Comparison of ENCODE assay signal across 17 cellular contexts in the genomic region with DNA sequence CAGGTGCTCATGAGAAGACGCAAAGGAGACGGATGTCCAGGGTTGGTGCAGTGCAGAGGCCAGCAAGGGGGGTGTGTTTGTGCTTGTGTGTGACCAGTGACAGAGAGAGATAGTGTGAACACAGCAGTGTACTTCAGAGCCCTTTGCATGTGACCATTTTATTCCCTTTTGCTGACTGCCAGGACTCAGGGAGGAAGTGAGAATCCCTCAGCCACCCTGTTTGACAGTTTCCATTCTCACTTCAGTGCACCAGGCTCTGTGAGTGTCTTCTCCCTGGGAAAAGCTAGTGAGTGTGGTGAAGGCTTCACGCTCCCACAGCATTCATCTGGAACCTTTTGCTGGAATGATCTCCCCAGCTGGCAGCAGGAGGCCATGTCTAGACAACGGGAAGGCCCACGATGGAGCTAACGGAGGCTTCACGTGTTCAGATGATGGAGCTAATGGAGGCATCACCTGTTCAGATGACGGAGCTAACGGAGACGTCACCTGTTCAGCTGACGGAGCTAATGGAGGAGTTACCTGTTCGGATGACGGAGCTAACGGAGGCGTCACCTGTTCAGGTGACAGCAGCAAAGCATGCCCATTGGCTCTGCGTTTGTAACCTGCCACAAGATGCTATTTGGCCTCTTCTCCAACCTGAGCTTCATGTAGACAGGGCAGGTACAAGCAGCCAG.
DNase-seq lines count a peak whose midpoint lies in the region; TF ChIP-seq lines count a peak whose summit lies in the region.
"Had no signal": no experiment of that assay in that cellular context is flagged by ENCODE, and none has a peak within 500 bp of the region (broad histone marks: within the 10 kb centered on the region; RNA-seq: fewer than 3 reads in every experiment).

No MANE protein-coding gene starts in this region.

- DNase-seq in MM.1S (no peak), globus pallidus (ENCODE audit: low spot score) (peak; percentile 48), neural progenitor cell (ENCODE audit: low spot score) (no peak), H9 (no peak), SW480 (ENCODE audit: low spot score) (no peak), PC-9 (no peak), NCI-H1417 (lab: John Stamatoyannopoulos, UW) (no peak)
- DNase-seq: NCI-H1930, NCI-H526, stomach, T-cell had no signal

- H3K27me3 Mint-ChIP-seq in neural progenitor cell (ENCODE audit: insufficient read depth, low read depth) (peaks cover 8% of the 10 kb centered on the region), H9 (ENCODE audit: low read depth) (peaks cover 23% of the 10 kb centered on the region)

- H3K4me2 ChIP-seq in BLaER1 treated with 17β-estradiol and CSF1 and Interleukin-3, amounts not matched to agents 10 nM and 100 nM, result peak overlapping the region; percentile 57 to 97 (median 81)
- peak overlapping the region; percentile 18; the same call in 1 of the 2 replicates for H3K4me2 ChIP-seq in MM.1S (ENCODE audit: low read depth, low read length)
- no peak overlapping the region for H3K4me2 ChIP-seq in neural progenitor cell
- no peak overlapping the region for H3K4me2 ChIP-seq in H9 (ENCODE audit: insufficient read depth, insufficient read length, low read length)
- H3K4me2 ChIP-seq in PC-9, result no peak overlapping the region
- H3K4me2 ChIP-seq: GM23338 had no signal

- H3K36me3 Mint-ChIP-seq in neural progenitor cell, result peaks cover 2% of the 10 kb centered on the region
- no peaks in the 10 kb centered on the region; a peak in 1 of 7 replicates for H3K36me3 Mint-ChIP-seq in H9 (ENCODE audit: insufficient read depth in 1 of 3, low read depth in 3 of 3)
- H3K36me3 Mint-ChIP-seq: T-cell had no signal

- H3K4me1 ChIP-seq in BLaER1 treated with 17β-estradiol and CSF1 and Interleukin-3, amounts not matched to agents 10 nM and 100 nM, result peaks cover 34 to 71% (median 39%) of the 10 kb centered on the region in 10 experiments
- peaks cover 8% of the 10 kb centered on the region for H3K4me1 ChIP-seq in MM.1S (ENCODE audit: low read length)
- no peaks in the 10 kb centered on the region for H3K4me1 ChIP-seq in neural progenitor cell
- no peaks in the 10 kb centered on the region for H3K4me1 ChIP-seq in H9 (ENCODE audit: insufficient read depth, low read length)
- H3K4me1 ChIP-seq in PC-9 (replicated peaks; ENCODE audit: insufficient read depth), result peaks cover 9% of the 10 kb centered on the region; the same call in 1 of the 2 replicates
- H3K4me1 ChIP-seq: prostate gland, vagina had no signal

- BruUV-seq in PC-9 (replicated peaks; lab: Mats Ljungman, UMichigan), result no TSS peak

- H3K9me3 ChIP-seq in BLaER1 treated with 17β-estradiol and CSF1 and Interleukin-3, amounts not matched to agents 10 nM and 100 nM (replicated peaks in 1 of 11), result no peaks in the 10 kb centered on the region
- no peaks in the 10 kb centered on the region for H3K9me3 ChIP-seq in MM.1S (replicated peaks; ENCODE audit: insufficient read depth, low read length)
- no peaks in the 10 kb centered on the region for H3K9me3 ChIP-seq in neural progenitor cell (ENCODE audit: low read depth)
- H3K9me3 ChIP-seq in H9 (ENCODE audit: control insufficient read depth, low read depth, low read length), result no peaks in the 10 kb centered on the region
- no peaks in the 10 kb centered on the region for H3K9me3 ChIP-seq in PC-9 (ENCODE audit: insufficient read depth, low read depth)
- H3K9me3 ChIP-seq: prostate gland, stomach, vagina had no signal

- H2AFZ ChIP-seq in MM.1S (ENCODE audit: low read length) (no peak overlapping the region), neural progenitor cell (replicated peaks) (no peak overlapping the region), H9 (ENCODE audit: low read length) (no peak overlapping the region), PC-9 (no peak overlapping the region)
- H2AFZ ChIP-seq: GM23338 had no signal

- H3K4me3 Mint-ChIP-seq in neural progenitor cell (peak overlapping the region; percentile 18), H9 (no peak overlapping the region)
- H3K4me3 Mint-ChIP-seq: activated T-helper 1 cell treated with anti-CD3 and anti-CD28 coated beads, Interleukin-12 subunit alpha, Interleukin-12 subunit beta, Interleukin-2, Interleukin-4 antibody, amounts not matched to agents 30 ng/mL and 10 ng/mL and 1 ng/mL, durations not matched to agents 14 hours and 24 hours and 36 hours; GM23338; T-cell had no signal

- TF ChIP-seq CTCF in MM.1S (IDR thresholded peaks at IDR 0.05; ENCODE audit: low read length), result no peak
- no peak for TF ChIP-seq CTCF in neural progenitor cell (IDR thresholded peaks at IDR 0.05)
- TF ChIP-seq CTCF in H9 (conservative IDR thresholded peaks at IDR 0.05), result no peak
- TF ChIP-seq CTCF in PC-9 (conservative IDR thresholded peaks at IDR 0.05), result no peak

- H3K9me2 ChIP-seq in MM.1S (replicated peaks; ENCODE audit: insufficient read depth, low read length) (no peaks in the 10 kb centered on the region), PC-9 (ENCODE audit: insufficient read depth) (no peaks in the 10 kb centered on the region)

- no peak overlapping the region; the same call in 1 of the 2 replicates for H3K14ac ChIP-seq in H9 (ENCODE audit: insufficient read depth, low read length)

- peaks cover 5% of the 10 kb centered on the region for H3K4me1 Mint-ChIP-seq in neural progenitor cell
- no peaks in the 10 kb centered on the region for H3K4me1 Mint-ChIP-seq in H9
- H3K4me1 Mint-ChIP-seq: GM23338 had no signal

- no peak overlapping the region for H3K4ac ChIP-seq in H9 (ENCODE audit: low read depth, low read length)

- H4K8ac ChIP-seq in H9 (replicated peaks; ENCODE audit: insufficient read length, low read depth, low read length), result no peak overlapping the region

- peak overlapping the region in 10 of 11 experiments; percentile 5 to 70 (median 54); a peak in 14 of 22 replicates for H3K27ac ChIP-seq in BLaER1 treated with 17β-estradiol and CSF1 and Interleukin-3, amounts not matched to agents 10 nM and 100 nM
- peak overlapping the region; percentile 31; the same call in 1 of the 2 replicates for H3K27ac ChIP-seq in MM.1S (ENCODE audit: low read length)
- no peak overlapping the region for H3K27ac ChIP-seq in neural progenitor cell
- no peak overlapping the region for H3K27ac ChIP-seq in H9 (ENCODE audit: insufficient read length, low read depth, low read length)
- no peak overlapping the region for H3K27ac ChIP-seq in PC-9
- H3K27ac ChIP-seq: prostate gland, stomach, vagina, VCaP had no signal

- no peaks in the 10 kb centered on the region for H3K79me1 ChIP-seq in H9 (ENCODE audit: insufficient read depth, low read depth, low read length, poor library complexity, severe bottlenecking)

- intact Hi-C loops in PC-9 (cut with micrococcal nuclease; ENCODE audit: unreplicated experiment), result no loop called here

- peaks cover 0 to 7% (median 0%) of the 10 kb centered on the region in 11 experiments; a peak in 2 of 22 replicates for H3K27me3 ChIP-seq in BLaER1 treated with 17β-estradiol and CSF1 and Interleukin-3, amounts not matched to agents 10 nM and 100 nM
- H3K27me3 ChIP-seq in MM.1S (replicated peaks; ENCODE audit: insufficient read depth, low read length) (peaks cover 61% of the 10 kb centered on the region), neural progenitor cell (no peaks in the 10 kb centered on the region), H9 (ENCODE audit: insufficient read depth, low read length) (no peaks in the 10 kb centered on the region), PC-9 (ENCODE audit: insufficient read depth, low read depth) (no peaks in the 10 kb centered on the region)
- H3K27me3 ChIP-seq: stomach, vagina had no signal

- 0 out of 20 replicates have a peak overlapping the region, but pooled peaks of 1 of the 10 experiments have one; percentile 29 for H3K4me3 ChIP-seq in BLaER1 treated with 17β-estradiol and CSF1 and Interleukin-3, amounts not matched to agents 10 nM and 100 nM
- H3K4me3 ChIP-seq in MM.1S (ENCODE audit: low read length) (no peak overlapping the region), neural progenitor cell (no peak overlapping the region), PC-9 (no peak overlapping the region)
- H3K4me3 ChIP-seq: GM23338, prostate gland, stomach, vagina had no signal

- no peaks in the 10 kb centered on the region for H3K23me2 ChIP-seq in H9 (ENCODE audit: insufficient read length, low read depth, low read length, poor library complexity, severe bottlenecking)

- H3K79me2 ChIP-seq in MM.1S (ENCODE audit: low read length) (no peaks in the 10 kb centered on the region), neural progenitor cell (ENCODE audit: low read depth) (no peaks in the 10 kb centered on the region), H9 (ENCODE audit: insufficient read depth, low read length) (no peaks in the 10 kb centered on the region), PC-9 (ENCODE audit: low read depth) (no peaks in the 10 kb centered on the region)

- H3K9me3 Mint-ChIP-seq in neural progenitor cell (peaks cover 1% of the 10 kb centered on the region), H9 (no peaks in the 10 kb centered on the region; a peak in 2 of 5 replicates)
- H3K9me3 Mint-ChIP-seq: activated T-helper 1 cell treated with anti-CD3 and anti-CD28 coated beads, Interleukin-12 subunit alpha, Interleukin-12 subunit beta, Interleukin-2, Interleukin-4 antibody, amounts not matched to agents 30 ng/mL and 10 ng/mL and 1 ng/mL, durations not matched to agents 14 hours and 24 hours and 36 hours; GM23338; T-cell had no signal

- H2AK5ac ChIP-seq in H9 (ENCODE audit: insufficient read length, low read length), result no peak overlapping the region

- no CpG with 5 or more reads among the region's 16 CpGs for WGBS in H9 (ENCODE audit: extremely low coverage, insufficient read length, low lambda C conversion rate)

- no peak overlapping the region for H2BK15ac ChIP-seq in H9 (ENCODE audit: low read depth, low read length)

- H2BK12ac ChIP-seq in H9 (ENCODE audit: insufficient read length, low read depth, low read length), result no peak overlapping the region

- no peak overlapping the region for H3K18ac ChIP-seq in H9 (ENCODE audit: insufficient read length, low read depth, low read length)

- no peak overlapping the region for H2BK20ac ChIP-seq in H9 (ENCODE audit: low read depth, low read length, poor library complexity, severe bottlenecking)

- H3K27ac Mint-ChIP-seq in neural progenitor cell, result no peak overlapping the region
- peak overlapping the region in 1 of 3 experiments; percentile 66; a peak in 1 of 7 replicates for H3K27ac Mint-ChIP-seq in H9
- H3K27ac Mint-ChIP-seq: activated T-helper 1 cell treated with anti-CD3 and anti-CD28 coated beads, Interleukin-12 subunit alpha, Interleukin-12 subunit beta, Interleukin-2, Interleukin-4 antibody, amounts not matched to agents 30 ng/mL and 10 ng/mL and 1 ng/mL, durations not matched to agents 14 hours and 24 hours and 36 hours; GM23338; T-cell had no signal

- CTCF ChIA-PET in PC-9 (lab: Charles Lee), result no interaction called here

- H4K5ac ChIP-seq in H9 (ENCODE audit: insufficient read length, low read depth, low read length), result no peak overlapping the region

- POLR2A ChIA-PET in PC-9 (lab: Charles Lee; ENCODE audit: unreplicated experiment), result interaction anchor here (0.7 kb wide), 1 partner anchor 9 kb away, joined by 3 read pairs; no protein-coding TSS in a partner anchor

- H3F3A ChIP-seq in MM.1S (ENCODE audit: insufficient read depth, low read length) (no peaks in the 10 kb centered on the region), neural progenitor cell (ENCODE audit: low read depth) (no peaks in the 10 kb centered on the region), PC-9 (ENCODE audit: insufficient read depth, low read depth) (peaks cover 12% of the 10 kb centered on the region)

- H3K36me3 ChIP-seq in BLaER1 treated with 17β-estradiol and CSF1 and Interleukin-3, amounts not matched to agents 10 nM and 100 nM, result no peaks in the 10 kb centered on the region
- H3K36me3 ChIP-seq in MM.1S (replicated peaks; ENCODE audit: insufficient read depth, low read length) (no peaks in the 10 kb centered on the region), neural progenitor cell (no peaks in the 10 kb centered on the region), PC-9 (ENCODE audit: low read depth) (no peaks in the 10 kb centered on the region)
- H3K36me3 ChIP-seq: prostate gland, stomach, vagina had no signal

- peaks cover 0 to 12% (median 0%) of the 10 kb centered on the region in 11 experiments; a peak in 3 of 22 replicates for H4K20me1 ChIP-seq in BLaER1 treated with 17β-estradiol and CSF1 and Interleukin-3, amounts not matched to agents 10 nM and 100 nM
- H4K20me1 ChIP-seq in MM.1S (ENCODE audit: insufficient read depth, low read length) (no peaks in the 10 kb centered on the region), neural progenitor cell (ENCODE audit: low read depth) (no peaks in the 10 kb centered on the region), H9 (ENCODE audit: control insufficient read depth, insufficient read depth, insufficient read length) (no peaks in the 10 kb centered on the region), PC-9 (ENCODE audit: insufficient read depth) (no peaks in the 10 kb centered on the region)

- H3K9ac ChIP-seq in BLaER1 treated with 17β-estradiol and CSF1 and Interleukin-3, amounts not matched to agents 10 nM and 100 nM, result peak overlapping the region in 4 of 11 experiments; percentile 43 to 55 (median 44); a peak in 7 of 22 replicates
- no peak overlapping the region for H3K9ac ChIP-seq in MM.1S (ENCODE audit: low read length)
- H3K9ac ChIP-seq in neural progenitor cell, result no peak overlapping the region
- H3K9ac ChIP-seq in H9 (ENCODE audit: extremely low read depth, insufficient read length, low read length), result no peak overlapping the region

- H4K91ac ChIP-seq in H9 (ENCODE audit: insufficient read length, low read depth, low read length), result no peak overlapping the region

- no peak overlapping the region for H3K23ac ChIP-seq in H9 (ENCODE audit: insufficient read length, low read depth, low read length)

- H2BK120ac ChIP-seq in H9 (ENCODE audit: low read depth, low read length, poor library complexity, severe bottlenecking), result no peak overlapping the region

- no peak overlapping the region for H2BK5ac ChIP-seq in H9 (ENCODE audit: insufficient read length, low read length)

- no peak overlapping the region for H3K56ac ChIP-seq in H9 (ENCODE audit: insufficient read length, low read depth, low read length)

- H3T11ph ChIP-seq in H9 (ENCODE audit: low read length), result no peak overlapping the region

Comparison
In these comparisons a context has a peak if more than half of its experiments do, and no peak if none do; other contexts are left out.
1. H3K27ac ChIP-seq: peak in BLaER1 treated with 17β-estradiol and CSF1 and Interleukin-3, amounts not matched to agents 10 nM and 100 nM (10 of 11) and MM.1S (single experiment); none in neural progenitor cell (single experiment), H9 (single experiment) and PC-9 (single experiment).
2. H3K4me2 ChIP-seq: peak in BLaER1 treated with 17β-estradiol and CSF1 and Interleukin-3, amounts not matched to agents 10 nM and 100 nM (11 of 11) and MM.1S (single experiment); none in neural progenitor cell (single experiment), H9 (single experiment) and PC-9 (single experiment).